4 cellular contexts compared by ENCODE assay signal in genomic region chr10:123294886-123295285, GRCh38.
"Had no signal": no experiment of that assay in that cellular context is flagged by ENCODE, and none has a peak within 500 bp of the region (broad histone marks: within the 10 kb centered on the region; RNA-seq: fewer than 3 reads in every experiment).

No MANE protein-coding gene starts in this region.

- ATAC-seq: GM23338 had no signal

- H3K4me3 Mint-ChIP-seq: GM23338, H9, IgD-negative memory B cell had no signal

- H2AFZ ChIP-seq: GM23338 had no signal

- H3K4me2 ChIP-seq: GM23338 had no signal

- H3K27ac Mint-ChIP-seq: GM23338, IgD-negative memory B cell had no signal

- DNase-seq: H9, HCEC 1CT had no signal

- H3K4me1 Mint-ChIP-seq: GM23338, IgD-negative memory B cell had no signal

- H3K4me3 ChIP-seq: GM23338 had no signal
